Comparison of ENCODE assay signal across 21 cellular contexts in genomic region chr20:14992071-14992654, GRCh38.
DNase-seq lines count a peak whose midpoint lies in the region; ATAC-seq, FAIRE-seq and TF ChIP-seq lines count a peak whose summit lies in the region.
"Had no signal": no experiment of that assay in that cellular context is flagged by ENCODE, and none has a peak within 500 bp of the region (broad histone marks: within the 10 kb centered on the region; RNA-seq: fewer than 3 reads in every experiment).

No MANE protein-coding gene starts in this region.

- no peaks in the 10 kb centered on the region for H3K79me2 ChIP-seq in HepG2 (ENCODE audit: insufficient read depth, low read length)

- FAIRE-seq in HepG2 (lab: Jason Lieb, UNC) = no peak
- FAIRE-seq: endothelial cell of umbilical vein had no signal

- H3K4me3 ChIP-seq in Caco-2 (ENCODE audit: low read depth, low read length) = no peak overlapping the region
- no peak overlapping the region for H3K4me3 ChIP-seq in epithelial cell of esophagus (ENCODE audit: low read length)
- no peak overlapping the region for H3K4me3 ChIP-seq in HepG2 (replicated peaks in 1 of 3; ENCODE audit: insufficient read depth in 1 of 3, low read depth in 2 of 3, low read length in 3 of 3)
- H3K4me3 ChIP-seq: GM23338, right atrium auricular region, SJSA1, testis had no signal

- H3K9me3 Mint-ChIP-seq in Caco-2 (ENCODE audit: unreplicated experiment) (no peaks in the 10 kb centered on the region), progenitor cell of endocrine pancreas (ENCODE audit: low read depth) (peaks cover 6% of the 10 kb centered on the region)
- peaks cover 28% of the 10 kb centered on the region for H3K9me3 Mint-ChIP-seq in T-helper 2 cell treated with Interferon-gamma antibody and Interleukin-4, amounts not matched to agents 5 μg/mL and 100 μg/mL, for 36 hours
- H3K9me3 Mint-ChIP-seq: activated naive CD4-positive, alpha-beta T cell treated with anti-CD3 and anti-CD28 coated beads for 36 hours had no signal

- no peak overlapping the region for H3K4me3 Mint-ChIP-seq in Caco-2 (ENCODE audit: unreplicated experiment)
- H3K4me3 Mint-ChIP-seq in progenitor cell of endocrine pancreas (ENCODE audit: low read depth) = no peak overlapping the region
- H3K4me3 Mint-ChIP-seq in T-helper 2 cell treated with Interferon-gamma antibody and Interleukin-4, amounts not matched to agents 5 μg/mL and 100 μg/mL, for 36 hours = no peak overlapping the region
- H3K4me3 Mint-ChIP-seq: activated CD4-positive, alpha-beta memory T cell treated with anti-CD3 and anti-CD28 coated beads, Interleukin-2, amount 10 ng/mL, durations not matched to agents 7 days and 5 days; activated naive CD4-positive, alpha-beta T cell treated with anti-CD3 and anti-CD28 coated beads for 36 hours; activated T-cell treated with anti-CD3 and anti-CD28 coated beads, Interleukin-2, amount 50 U/mL, for 4 hours; GM23338 had no signal

- H3K4me1 Mint-ChIP-seq in Caco-2 (ENCODE audit: low read depth, unreplicated experiment) (peaks cover 17% of the 10 kb centered on the region), progenitor cell of endocrine pancreas (ENCODE audit: low read depth) (peaks cover 17% of the 10 kb centered on the region)
- H3K4me1 Mint-ChIP-seq in T-helper 2 cell treated with Interferon-gamma antibody and Interleukin-4, amounts not matched to agents 5 μg/mL and 100 μg/mL, for 36 hours (ENCODE audit: low read depth) = no peaks in the 10 kb centered on the region
- H3K4me1 Mint-ChIP-seq: activated CD4-positive, alpha-beta memory T cell treated with anti-CD3 and anti-CD28 coated beads, Interleukin-2, amount 10 ng/mL, durations not matched to agents 7 days and 5 days; GM23338 had no signal

- peaks cover 5% of the 10 kb centered on the region for H3K36me3 Mint-ChIP-seq in Caco-2 (ENCODE audit: insufficient read depth, unreplicated experiment)
- H3K36me3 Mint-ChIP-seq in progenitor cell of endocrine pancreas (ENCODE audit: insufficient read depth) = peaks cover 1% of the 10 kb centered on the region
- no peaks in the 10 kb centered on the region for H3K36me3 Mint-ChIP-seq in T-helper 2 cell treated with Interferon-gamma antibody and Interleukin-4, amounts not matched to agents 5 μg/mL and 100 μg/mL, for 36 hours (ENCODE audit: low read depth)

- no peak overlapping the region for H2AFZ ChIP-seq in HepG2 (ENCODE audit: low read length)
- H2AFZ ChIP-seq: GM23338 had no signal

- no peak for TF ChIP-seq CTCF in Caco-2 (IDR thresholded peaks at IDR 0.05; ENCODE audit: insufficient read depth in 1 of 2, low read depth in 1 of 2, low read length in 1 of 2, severe bottlenecking in 1 of 2, unreplicated experiment in 1 of 2)
- TF ChIP-seq CTCF in RWPE1 (conservative IDR thresholded peaks at IDR 0.05; ENCODE audit: low read depth) = no peak
- TF ChIP-seq CTCF in epithelial cell of esophagus (IDR thresholded peaks at IDR 0.05; ENCODE audit: insufficient read depth, low read depth, low read length, missing control alignments) = no peak
- TF ChIP-seq CTCF in HepG2 (CRISPR knock-in tag; IDR thresholded peaks at IDR 0.05) = no peak
- no peak for TF ChIP-seq CTCF in progenitor cell of endocrine pancreas (IDR thresholded peaks at IDR 0.05; ENCODE audit: unreplicated experiment)

- H4K20me1 ChIP-seq in HepG2 (ENCODE audit: insufficient read depth, low read length) = no peaks in the 10 kb centered on the region

- CTCF ChIA-PET in Caco-2 (lab: Charles Lee) = no interaction called here
- CTCF ChIA-PET in RWPE1 (lab: Yijun Ruan, JAX) = no interaction called here
- CTCF ChIA-PET in HepG2 (lab: Yijun Ruan, JAX; ENCODE audit: low intra/inter-chr PET ratio, low total read pairs) = no interaction called here

- H3K27ac Mint-ChIP-seq in Caco-2 (ENCODE audit: unreplicated experiment) = peak overlapping the region; percentile 48
- no peak overlapping the region for H3K27ac Mint-ChIP-seq in progenitor cell of endocrine pancreas
- no peak overlapping the region for H3K27ac Mint-ChIP-seq in T-helper 2 cell treated with Interferon-gamma antibody and Interleukin-4, amounts not matched to agents 5 μg/mL and 100 μg/mL, for 36 hours
- H3K27ac Mint-ChIP-seq: activated CD4-positive, alpha-beta memory T cell treated with anti-CD3 and anti-CD28 coated beads, Interleukin-2, amount 10 ng/mL, durations not matched to agents 7 days and 5 days; activated naive CD4-positive, alpha-beta T cell treated with anti-CD3 and anti-CD28 coated beads for 36 hours; GM23338 had no signal

- no peak for TF ChIP-seq POLR2A in HepG2 (IDR thresholded peaks at IDR 0.05; ENCODE audit: insufficient read depth in 1 of 2, low read depth in 2 of 2, low read length in 2 of 2)

- H3K27me3 ChIP-seq in Caco-2 (replicated peaks; ENCODE audit: control insufficient read depth, insufficient read depth, low read length) = no peaks in the 10 kb centered on the region
- H3K27me3 ChIP-seq in HepG2 (ENCODE audit: control insufficient read depth in 1 of 2, insufficient read depth in 2 of 2, low read length in 2 of 2) = no peaks in the 10 kb centered on the region
- H3K27me3 ChIP-seq: right atrium auricular region, SJSA1, testis had no signal

- H3K4me1 ChIP-seq in Caco-2 (peaks cover 28% of the 10 kb centered on the region), HepG2 (ENCODE audit: insufficient read depth, low read length) (peaks cover 58% of the 10 kb centered on the region)
- H3K4me1 ChIP-seq: right atrium auricular region, SJSA1, testis had no signal

- TF ChIP-seq RAD21 in HepG2 (CRISPR knock-in tag; IDR thresholded peaks at IDR 0.05) = no peak

- intact Hi-C loops in Caco-2 (cut with micrococcal nuclease; ENCODE audit: unreplicated experiment) = no loop called here
- intact Hi-C loops in HepG2 (cut with micrococcal nuclease; ENCODE audit: unreplicated experiment) = no loop called here

- H3K27me3 Mint-ChIP-seq in Caco-2 (ENCODE audit: insufficient read depth, unreplicated experiment) (no peaks in the 10 kb centered on the region), progenitor cell of endocrine pancreas (no peaks in the 10 kb centered on the region)
- no peaks in the 10 kb centered on the region for H3K27me3 Mint-ChIP-seq in T-helper 2 cell treated with Interferon-gamma antibody and Interleukin-4, amounts not matched to agents 5 μg/mL and 100 μg/mL, for 36 hours (ENCODE audit: low read depth)
- H3K27me3 Mint-ChIP-seq: activated CD4-positive, alpha-beta memory T cell treated with anti-CD3 and anti-CD28 coated beads, Interleukin-2, amount 10 ng/mL, durations not matched to agents 7 days and 5 days had no signal

- no peak overlapping the region for H3K4me2 ChIP-seq in HepG2 (ENCODE audit: low read depth, low read length)
- H3K4me2 ChIP-seq: GM23338 had no signal

- BruUV-seq in Caco-2 (replicated peaks; lab: Mats Ljungman, UMichigan) (no TSS peak), HepG2 (replicated peaks; lab: Mats Ljungman, UMichigan) (no TSS peak)

- ATAC-seq in HepG2 (peak; percentile 58), HG03432 (IDR thresholded peaks at IDR 0.05; ENCODE audit: unreplicated experiment) (no peak)
- ATAC-seq: activated T-cell treated with anti-CD3 and anti-CD28 coated beads, Interleukin-2, amount 50 U/mL, for 4 hours; GM23338 had no signal

- H3K27ac ChIP-seq in RWPE1 = no peak overlapping the region
- peak overlapping the region; percentile 61 for H3K27ac ChIP-seq in HepG2 (ENCODE audit: extremely low read length, insufficient read depth, low read length)
- H3K27ac ChIP-seq: right atrium auricular region, SJSA1, testis had no signal

- DNase-seq in Caco-2 (no peak), RWPE1 (ENCODE audit: low spot score) (peak; percentile 68), epithelial cell of esophagus (ENCODE audit: low read depth) (peak; percentile 87), HepG2 (ENCODE audit: low spot score) (peak; percentile 80), progenitor cell of endocrine pancreas (ENCODE audit: low spot score, unreplicated experiment) (no peak)
- DNase-seq in stimulated activated naive CD4-positive, alpha-beta T cell treated with Interleukin-2 at 50 U/mL for 16 hours (lab: John Stamatoyannopoulos, UW) = no peak
- no peak for DNase-seq in T-helper 2 cell treated with Interferon-gamma antibody and Interleukin-4, amounts not matched to agents 5 μg/mL and 100 μg/mL, for 36 hours (ENCODE audit: low spot score)
- DNase-seq: activated CD4-positive, alpha-beta memory T cell treated with anti-CD3 and anti-CD28 coated beads, Interleukin-2, amount 10 ng/mL, durations not matched to agents 7 days and 5 days; activated naive CD4-positive, alpha-beta T cell treated with anti-CD3 and anti-CD28 coated beads for 36 hours; activated T-cell treated with anti-CD3 and anti-CD28 coated beads, Interleukin-2, amount 50 U/mL, for 4 hours; cortex of kidney; NCI-H2107; NCI-H526; occipital lobe; stimulated activated CD4-positive, alpha-beta T cell treated with anti-CD3 and anti-CD28 coated beads, Interleukin-15, amount 100 ng/mL, for 24 hours; testis had no signal

- POLR2A ChIA-PET in Caco-2 (lab: Charles Lee) = no interaction called here
- POLR2A ChIA-PET in RWPE1 (lab: Yijun Ruan, JAX; ENCODE audit: low non-redundant PET) = no interaction called here
- POLR2A ChIA-PET in HepG2 (lab: Yijun Ruan, JAX) = interaction anchor here (1.3 to 5.1 kb wide), 3 partner anchors 9 to 69 kb away, joined by 5 to 41 read pairs (median 18); no protein-coding TSS in a partner anchor

- no peaks in the 10 kb centered on the region for H3K36me3 ChIP-seq in Caco-2 (ENCODE audit: control insufficient read depth, insufficient read depth, low read length)
- no peaks in the 10 kb centered on the region for H3K36me3 ChIP-seq in HepG2 (replicated peaks in 1 of 2; ENCODE audit: control insufficient read depth in 1 of 2, insufficient read depth in 2 of 2, low read length in 2 of 2)
- H3K36me3 ChIP-seq: right atrium auricular region, SJSA1 had no signal

- no peak overlapping the region for H3K9ac ChIP-seq in HepG2 (ENCODE audit: insufficient read depth, low read depth, low read length)

- peak; percentile 81 to 85; a peak in 3 of 4 replicates for TF ChIP-seq EP300 in HepG2 (IDR thresholded peaks at IDR 0.05; ENCODE audit: low read depth in 2 of 2, low read length in 2 of 2)
- TF ChIP-seq EP300 in HepG2 (CRISPR knock-in tag; IDR thresholded peaks at IDR 0.05; ENCODE audit: borderline replicate concordance) = no peak

- in situ Hi-C loops in HepG2 (cut with HindIII; ENCODE audit: extremely low pct_ligation_motif_present, low pct_unique_long_range_greater_than_20kb) = no loop called here

- H3K9me3 ChIP-seq in Caco-2 (0 out of 2 replicates have a peak, but pooled peaks cover under 1% of the 10 kb centered on the region), HepG2 (ENCODE audit: low read length) (peaks cover 13% of the 10 kb centered on the region)
- H3K9me3 ChIP-seq: right atrium auricular region, SJSA1, testis had no signal

TF ChIP-seq in HepG2, 621 proteins besides CTCF, POLR2A, EP300 and RAD21 (continues in another document):
- TF ChIP-seq ZNF282 (IDR thresholded peaks at IDR 0.05; ENCODE audit: partially characterized antibody) (no peak), ZNF451 (CRISPR knock-in tag; IDR thresholded peaks at IDR 0.05) (no peak), TAF1 (CRISPR knock-in tag; IDR thresholded peaks at IDR 0.05) (no peak), RBFOX2 (IDR thresholded peaks at IDR 0.05; ENCODE audit: low read depth, low read length) (no peak), ZEB1 (IDR thresholded peaks at IDR 0.05; ENCODE audit: insufficient replicate concordance, low read depth) (no peak), ZMYM2 (CRISPR knock-in tag; IDR thresholded peaks at IDR 0.05) (no peak), ZFP36L1 (CRISPR knock-in tag; IDR thresholded peaks at IDR 0.05) (no peak)

Comparison
In these comparisons a context has a peak if more than half of its experiments do, and no peak if none do; other contexts are left out.
1. DNase-seq: peak in RWPE1 (single experiment), epithelial cell of esophagus (single experiment) and HepG2 (single experiment); none in Caco-2 (0 of 2), progenitor cell of endocrine pancreas (single experiment), stimulated activated naive CD4-positive, alpha-beta T cell treated with Interleukin-2 at 50 U/mL for 16 hours (single experiment) and T-helper 2 cell treated with Interferon-gamma antibody and Interleukin-4, amounts not matched to agents 5 μg/mL and 100 μg/mL, for 36 hours (single experiment).